In the genomic region with DNA sequence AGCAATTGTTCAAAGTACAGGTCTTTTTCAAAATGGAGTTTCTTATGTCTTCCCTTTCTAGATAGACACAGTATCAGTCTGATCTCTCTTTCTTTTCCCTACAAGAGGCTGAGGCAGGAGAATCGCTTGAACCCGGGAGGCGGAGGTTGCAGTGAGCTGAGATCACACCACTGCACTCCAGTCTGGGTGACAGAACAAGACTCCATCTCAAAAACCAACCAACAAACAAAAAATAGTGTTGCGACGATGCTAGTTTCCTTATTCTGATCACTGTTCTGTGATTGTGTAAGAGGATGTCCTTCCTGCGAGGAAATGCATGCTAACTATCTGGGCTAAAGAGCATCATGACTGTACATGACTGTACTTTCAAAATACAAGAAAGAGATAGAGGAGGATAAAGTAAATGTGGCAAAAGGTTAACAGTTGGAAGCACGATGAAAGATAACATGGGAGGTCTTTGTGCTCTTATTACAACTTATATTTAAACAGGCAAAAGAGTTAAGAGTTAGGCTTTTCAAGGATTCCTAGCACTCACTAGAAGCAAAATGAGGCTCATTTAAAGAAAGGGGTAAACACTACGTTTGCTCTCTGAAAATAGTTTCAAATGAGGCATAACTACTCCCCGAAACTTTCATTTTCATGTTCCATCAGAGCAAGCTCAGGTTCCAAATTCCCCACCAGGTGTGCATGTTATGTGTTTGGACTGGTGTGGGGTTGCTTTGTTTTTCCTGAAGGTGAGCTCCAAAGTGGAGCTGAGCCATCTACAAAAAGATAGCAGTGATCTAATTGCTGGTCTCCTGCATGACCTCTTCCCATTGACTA, we compare ENCODE assay signal across 1 cellular context.
TF ChIP-seq lines count a peak whose summit lies in the region.

No MANE protein-coding gene starts in this region.

TF ChIP-seq in HepG2, 621 proteins besides CTCF, POLR2A, EP300 and RAD21 (continued from another document and continues in another):
- TF ChIP-seq, protein P1, sequence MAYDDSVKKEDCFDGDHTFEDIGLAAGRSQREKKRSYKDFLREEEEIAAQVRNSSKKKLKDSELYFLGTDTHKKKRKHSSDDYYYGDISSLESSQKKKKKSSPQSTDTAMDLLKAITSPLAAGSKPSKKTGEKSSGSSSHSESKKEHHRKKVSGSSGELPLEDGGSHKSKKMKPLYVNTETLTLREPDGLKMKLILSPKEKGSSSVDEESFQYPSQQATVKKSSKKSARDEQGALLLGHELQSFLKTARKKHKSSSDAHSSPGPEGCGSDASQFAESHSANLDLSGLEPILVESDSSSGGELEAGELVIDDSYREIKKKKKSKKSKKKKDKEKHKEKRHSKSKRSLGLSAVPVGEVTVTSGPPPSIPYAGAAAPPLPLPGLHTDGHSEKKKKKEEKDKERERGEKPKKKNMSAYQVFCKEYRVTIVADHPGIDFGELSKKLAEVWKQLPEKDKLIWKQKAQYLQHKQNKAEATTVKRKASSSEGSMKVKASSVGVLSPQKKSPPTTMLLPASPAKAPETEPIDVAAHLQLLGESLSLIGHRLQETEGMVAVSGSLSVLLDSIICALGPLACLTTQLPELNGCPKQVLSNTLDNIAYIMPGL (CRISPR knock-in tag; IDR thresholded peaks at IDR 0.05; ENCODE audit: borderline replicate concordance in 1 of 2, low read depth in 1 of 2): 0 out of 4 replicates have a peak, but pooled peaks of 1 of the 2 experiments have one; percentile 40
- TF ChIP-seq XRCC5 (optimal IDR thresholded peaks at IDR 0.05; ENCODE audit: low read length) (no peak), ZNF780A (CRISPR knock-in tag; IDR thresholded peaks at IDR 0.05) (no peak), HDAC6 (IDR thresholded peaks at IDR 0.05; ENCODE audit: low read depth, low read length) (no peak), ZNF101 (CRISPR knock-in tag; IDR thresholded peaks at IDR 0.05; ENCODE audit: borderline replicate concordance, low read depth) (no peak), ZNF619 (CRISPR knock-in tag; IDR thresholded peaks at IDR 0.05) (no peak), MED1 (CRISPR knock-in tag; IDR thresholded peaks at IDR 0.05) (peak; percentile 96), SP5 (CRISPR knock-in tag; IDR thresholded peaks at IDR 0.05; ENCODE audit: borderline replicate concordance, low read depth) (no peak; the same call in 1 of the 2 replicates), ZNF121 (CRISPR knock-in tag; IDR thresholded peaks at IDR 0.05) (no peak), NBN (conservative IDR thresholded peaks at IDR 0.05) (no peak), BORCS8-MEF2B (CRISPR knock-in tag; IDR thresholded peaks at IDR 0.05) (no peak), ZNF510 (CRISPR knock-in tag; IDR thresholded peaks at IDR 0.05; ENCODE audit: low read depth) (no peak), MLLT10 (CRISPR knock-in tag; IDR thresholded peaks at IDR 0.05) (no peak), MTF2 (CRISPR knock-in tag; IDR thresholded peaks at IDR 0.05; ENCODE audit: borderline replicate concordance) (no peak), JUN (CRISPR knock-in tag; IDR thresholded peaks at IDR 0.05) (no peak), MYC (CRISPR knock-in tag; IDR thresholded peaks at IDR 0.05; ENCODE audit: borderline replicate concordance) (no peak), SMAD3 (CRISPR knock-in tag; IDR thresholded peaks at IDR 0.05) (no peak), ZBTB42 (CRISPR knock-in tag; IDR thresholded peaks at IDR 0.05) (no peak), ZNF746 (CRISPR knock-in tag; IDR thresholded peaks at IDR 0.05) (no peak), JARID2 (CRISPR knock-in tag; IDR thresholded peaks at IDR 0.05; ENCODE audit: insufficient replicate concordance) (no peak), TAF1 (CRISPR knock-in tag; IDR thresholded peaks at IDR 0.05) (no peak), ATF7 (IDR thresholded peaks at IDR 0.05) (no peak), ATF7 (CRISPR knock-in tag; IDR thresholded peaks at IDR 0.05) (no peak), BRCA1 (CRISPR knock-in tag; IDR thresholded peaks at IDR 0.05) (no peak), ZNF468 (CRISPR knock-in tag; IDR thresholded peaks at IDR 0.05) (no peak), ZKSCAN5 (CRISPR knock-in tag; IDR thresholded peaks at IDR 0.05) (no peak), HDAC1 (CRISPR knock-in tag; IDR thresholded peaks at IDR 0.05) (peak; percentile 60), EZH2 (conservative IDR thresholded peaks at IDR 0.05; ENCODE audit: low read depth, low read length) (no peak)
- TF ChIP-seq, protein P2, sequence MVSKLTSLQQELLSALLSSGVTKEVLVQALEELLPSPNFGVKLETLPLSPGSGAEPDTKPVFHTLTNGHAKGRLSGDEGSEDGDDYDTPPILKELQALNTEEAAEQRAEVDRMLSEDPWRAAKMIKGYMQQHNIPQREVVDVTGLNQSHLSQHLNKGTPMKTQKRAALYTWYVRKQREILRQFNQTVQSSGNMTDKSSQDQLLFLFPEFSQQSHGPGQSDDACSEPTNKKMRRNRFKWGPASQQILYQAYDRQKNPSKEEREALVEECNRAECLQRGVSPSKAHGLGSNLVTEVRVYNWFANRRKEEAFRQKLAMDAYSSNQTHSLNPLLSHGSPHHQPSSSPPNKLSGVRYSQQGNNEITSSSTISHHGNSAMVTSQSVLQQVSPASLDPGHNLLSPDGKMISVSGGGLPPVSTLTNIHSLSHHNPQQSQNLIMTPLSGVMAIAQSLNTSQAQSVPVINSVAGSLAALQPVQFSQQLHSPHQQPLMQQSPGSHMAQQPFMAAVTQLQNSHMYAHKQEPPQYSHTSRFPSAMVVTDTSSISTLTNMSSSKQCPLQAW (CRISPR knock-in tag; IDR thresholded peaks at IDR 0.05): peak; percentile 46; the same call in 1 of the 2 replicates
- TF ChIP-seq, protein P3, sequence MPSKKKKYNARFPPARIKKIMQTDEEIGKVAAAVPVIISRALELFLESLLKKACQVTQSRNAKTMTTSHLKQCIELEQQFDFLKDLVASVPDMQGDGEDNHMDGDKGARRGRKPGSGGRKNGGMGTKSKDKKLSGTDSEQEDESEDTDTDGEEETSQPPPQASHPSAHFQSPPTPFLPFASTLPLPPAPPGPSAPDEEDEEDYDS (CRISPR knock-in tag; IDR thresholded peaks at IDR 0.05): peak; percentile 50; the same call in 1 of the 2 replicates
- TF ChIP-seq, protein P4, sequence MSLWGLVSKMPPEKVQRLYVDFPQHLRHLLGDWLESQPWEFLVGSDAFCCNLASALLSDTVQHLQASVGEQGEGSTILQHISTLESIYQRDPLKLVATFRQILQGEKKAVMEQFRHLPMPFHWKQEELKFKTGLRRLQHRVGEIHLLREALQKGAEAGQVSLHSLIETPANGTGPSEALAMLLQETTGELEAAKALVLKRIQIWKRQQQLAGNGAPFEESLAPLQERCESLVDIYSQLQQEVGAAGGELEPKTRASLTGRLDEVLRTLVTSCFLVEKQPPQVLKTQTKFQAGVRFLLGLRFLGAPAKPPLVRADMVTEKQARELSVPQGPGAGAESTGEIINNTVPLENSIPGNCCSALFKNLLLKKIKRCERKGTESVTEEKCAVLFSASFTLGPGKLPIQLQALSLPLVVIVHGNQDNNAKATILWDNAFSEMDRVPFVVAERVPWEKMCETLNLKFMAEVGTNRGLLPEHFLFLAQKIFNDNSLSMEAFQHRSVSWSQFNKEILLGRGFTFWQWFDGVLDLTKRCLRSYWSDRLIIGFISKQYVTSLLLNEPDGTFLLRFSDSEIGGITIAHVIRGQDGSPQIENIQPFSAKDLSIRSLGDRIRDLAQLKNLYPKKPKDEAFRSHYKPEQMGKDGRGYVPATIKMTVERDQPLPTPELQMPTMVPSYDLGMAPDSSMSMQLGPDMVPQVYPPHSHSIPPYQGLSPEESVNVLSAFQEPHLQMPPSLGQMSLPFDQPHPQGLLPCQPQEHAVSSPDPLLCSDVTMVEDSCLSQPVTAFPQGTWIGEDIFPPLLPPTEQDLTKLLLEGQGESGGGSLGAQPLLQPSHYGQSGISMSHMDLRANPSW (CRISPR knock-in tag; IDR thresholded peaks at IDR 0.05; ENCODE audit: borderline replicate concordance): no peak
- TF ChIP-seq, protein P5, sequence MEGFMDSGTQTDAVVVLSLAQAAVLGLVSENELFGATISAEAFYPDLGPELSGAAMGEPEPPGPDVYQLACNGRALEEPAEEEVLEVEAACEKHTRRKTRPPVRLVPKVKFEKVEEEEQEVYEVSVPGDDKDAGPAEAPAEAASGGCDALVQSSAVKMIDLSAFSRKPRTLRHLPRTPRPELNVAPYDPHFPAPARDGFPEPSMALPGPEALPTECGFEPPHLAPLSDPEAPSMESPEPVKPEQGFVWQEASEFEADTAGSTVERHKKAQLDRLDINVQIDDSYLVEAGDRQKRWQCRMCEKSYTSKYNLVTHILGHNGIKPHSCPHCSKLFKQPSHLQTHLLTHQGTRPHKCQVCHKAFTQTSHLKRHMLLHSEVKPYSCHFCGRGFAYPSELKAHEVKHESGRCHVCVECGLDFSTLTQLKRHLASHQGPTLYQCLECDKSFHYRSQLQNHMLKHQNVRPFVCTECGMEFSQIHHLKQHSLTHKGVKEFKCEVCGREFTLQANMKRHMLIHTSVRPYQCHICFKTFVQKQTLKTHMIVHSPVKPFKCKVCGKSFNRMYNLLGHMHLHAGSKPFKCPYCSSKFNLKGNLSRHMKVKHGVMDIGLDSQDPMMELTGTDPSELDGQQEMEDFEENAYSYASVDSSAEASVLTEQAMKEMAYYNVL (CRISPR knock-in tag; IDR thresholded peaks at IDR 0.05; ENCODE audit: borderline replicate concordance): peak; percentile 55; the same call in 1 of the 2 replicates
- TF ChIP-seq, protein P6, sequence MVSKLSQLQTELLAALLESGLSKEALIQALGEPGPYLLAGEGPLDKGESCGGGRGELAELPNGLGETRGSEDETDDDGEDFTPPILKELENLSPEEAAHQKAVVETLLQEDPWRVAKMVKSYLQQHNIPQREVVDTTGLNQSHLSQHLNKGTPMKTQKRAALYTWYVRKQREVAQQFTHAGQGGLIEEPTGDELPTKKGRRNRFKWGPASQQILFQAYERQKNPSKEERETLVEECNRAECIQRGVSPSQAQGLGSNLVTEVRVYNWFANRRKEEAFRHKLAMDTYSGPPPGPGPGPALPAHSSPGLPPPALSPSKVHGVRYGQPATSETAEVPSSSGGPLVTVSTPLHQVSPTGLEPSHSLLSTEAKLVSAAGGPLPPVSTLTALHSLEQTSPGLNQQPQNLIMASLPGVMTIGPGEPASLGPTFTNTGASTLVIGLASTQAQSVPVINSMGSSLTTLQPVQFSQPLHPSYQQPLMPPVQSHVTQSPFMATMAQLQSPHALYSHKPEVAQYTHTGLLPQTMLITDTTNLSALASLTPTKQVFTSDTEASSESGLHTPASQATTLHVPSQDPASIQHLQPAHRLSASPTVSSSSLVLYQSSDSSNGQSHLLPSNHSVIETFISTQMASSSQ (IDR thresholded peaks at IDR 0.05; ENCODE audit: low read depth): no peak
- TF ChIP-seq, protein P6 (CRISPR knock-in tag; IDR thresholded peaks at IDR 0.05; ENCODE audit: borderline replicate concordance): no peak
